In the genomic region with DNA sequence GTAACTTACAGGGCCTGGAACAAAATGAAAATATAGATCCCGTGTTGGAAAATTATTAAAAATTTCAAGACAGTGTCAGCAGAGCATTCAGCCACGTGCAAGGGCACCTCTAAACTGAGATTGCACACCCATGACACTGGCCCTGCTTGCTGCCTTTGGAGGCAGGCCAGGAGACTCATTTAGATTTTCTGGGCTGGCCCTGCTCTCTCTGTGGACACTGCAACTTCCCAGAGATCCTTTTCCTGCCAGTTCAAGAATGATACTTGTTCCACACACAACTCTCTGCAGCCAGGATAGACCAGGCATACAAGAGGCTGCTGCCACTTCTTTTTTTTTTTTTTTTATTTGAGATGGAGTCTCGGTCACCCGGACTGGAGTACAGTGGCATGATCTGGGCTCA, we compare ENCODE assay signal across 1 cellular context.
TF ChIP-seq lines count a peak whose summit lies in the region.

No MANE protein-coding gene starts in this region.

TF ChIP-seq in GM23338, 12 proteins besides CTCF, POLR2A, EP300 and RAD21 (continued from another document):
- TF ChIP-seq, protein P1, sequence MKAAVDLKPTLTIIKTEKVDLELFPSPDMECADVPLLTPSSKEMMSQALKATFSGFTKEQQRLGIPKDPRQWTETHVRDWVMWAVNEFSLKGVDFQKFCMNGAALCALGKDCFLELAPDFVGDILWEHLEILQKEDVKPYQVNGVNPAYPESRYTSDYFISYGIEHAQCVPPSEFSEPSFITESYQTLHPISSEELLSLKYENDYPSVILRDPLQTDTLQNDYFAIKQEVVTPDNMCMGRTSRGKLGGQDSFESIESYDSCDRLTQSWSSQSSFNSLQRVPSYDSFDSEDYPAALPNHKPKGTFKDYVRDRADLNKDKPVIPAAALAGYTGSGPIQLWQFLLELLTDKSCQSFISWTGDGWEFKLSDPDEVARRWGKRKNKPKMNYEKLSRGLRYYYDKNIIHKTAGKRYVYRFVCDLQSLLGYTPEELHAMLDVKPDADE (IDR thresholded peaks at IDR 0.05) = no peak
- no peak for TF ChIP-seq EZH2 (IDR thresholded peaks at IDR 0.05; ENCODE audit: low read depth, unreplicated experiment)
